Comparison of ENCODE assay signal across 6 cellular contexts in genomic region chr20:20218106-20218505, GRCh38.
A peak's percentile ranks its signal among the peaks of the same experiment; 100 is the strongest.
DNase-seq lines count a peak whose midpoint lies in the region; ATAC-seq and TF ChIP-seq lines count a peak whose summit lies in the region.
"Not testable (repeated sequence)": the region's sequence is repeated elsewhere in the genome, so short reads cannot be mapped to it uniquely, and the experiment has no call there.

No MANE protein-coding gene starts in this region.

- H3K4me2 ChIP-seq in neural progenitor cell = not testable (repeated sequence)

- not testable (repeated sequence) for H3K4me1 Mint-ChIP-seq in endodermal cell
- peaks cover 48 to 50% of the 10 kb centered on the region in 2 donors for H3K4me1 Mint-ChIP-seq in immature natural killer cell
- H3K4me1 Mint-ChIP-seq in natural killer cell treated with Interleukin-12 subunit alpha and Interleukin-12 subunit beta and Interleukin-15 and Interleukin-18, amount 100 ng/mL, for 72 hours (ENCODE audit: low read depth in 2 of 2) = peaks cover 29 to 38% of the 10 kb centered on the region in 2 donors
- H3K4me1 Mint-ChIP-seq in neural progenitor cell = peaks cover 51% of the 10 kb centered on the region

- H3K27ac ChIP-seq in HEK293 (ENCODE audit: extremely low read depth, low read depth, low read length); neural progenitor cell: not testable (repeated sequence)
- H3K27ac ChIP-seq in endodermal cell (ENCODE audit: low read depth, low read length) (peak overlapping the region; percentile 91), gastrocnemius medialis (peak overlapping the region in 3 of 4 donors; percentile 78 to 84 (median 83))

- DNase-seq in endodermal cell; immature natural killer cell; natural killer cell treated with Interleukin-12 subunit alpha and Interleukin-12 subunit beta and Interleukin-15 and Interleukin-18, amount 100 ng/mL, for 72 hours (ENCODE audit: low spot score); neural progenitor cell (ENCODE audit: low spot score); gastrocnemius medialis: not testable (repeated sequence)

- H3F3A ChIP-seq in neural progenitor cell (ENCODE audit: low read depth) = peaks cover 24% of the 10 kb centered on the region

- H3K4me3 Mint-ChIP-seq in endodermal cell, neural progenitor cell: not testable (repeated sequence)
- peak overlapping the region in 1 of 5 donors; percentile 57 for H3K4me3 Mint-ChIP-seq in immature natural killer cell
- peak overlapping the region; percentile 5 for H3K4me3 Mint-ChIP-seq in natural killer cell treated with Interleukin-12 subunit alpha and Interleukin-12 subunit beta and Interleukin-15 and Interleukin-18, amount 100 ng/mL, for 72 hours

- H3K4me3 ChIP-seq in HEK293 (ENCODE audit: low read depth, low read length); endodermal cell (ENCODE audit: low read length); neural progenitor cell; gastrocnemius medialis: not testable (repeated sequence)

- H3K4me1 ChIP-seq in HEK293 (ENCODE audit: control insufficient read depth, insufficient read depth, low read length) (peaks cover 18% of the 10 kb centered on the region), neural progenitor cell (peaks cover 45% of the 10 kb centered on the region), gastrocnemius medialis (peaks cover 30 to 40% of the 10 kb centered on the region in 2 donors)
- H3K4me1 ChIP-seq in endodermal cell (ENCODE audit: control insufficient read depth, insufficient read depth, low read length) = not testable (repeated sequence)

- TF ChIP-seq POLR2A in gastrocnemius medialis (IDR thresholded peaks at IDR 0.05) = not testable (repeated sequence)

- not testable (repeated sequence) for H3K27me3 ChIP-seq in endodermal cell (ENCODE audit: control insufficient read depth, insufficient read depth, low read length, poor library complexity, severe bottlenecking); neural progenitor cell; gastrocnemius medialis

- intact Hi-C loops in gastrocnemius medialis (cut with DNase I; ENCODE audit: low total_unique reads) = loop anchor here (10.0 kb wide), 1 partner anchor 487 kb away; no protein-coding TSS in a partner anchor

- H3K27me3 Mint-ChIP-seq in endodermal cell (ENCODE audit: insufficient read depth); natural killer cell treated with Interleukin-12 subunit alpha and Interleukin-12 subunit beta and Interleukin-15 and Interleukin-18, amount 100 ng/mL, for 72 hours; neural progenitor cell (ENCODE audit: insufficient read depth, low read depth): not testable (repeated sequence)
- H3K27me3 Mint-ChIP-seq in immature natural killer cell (ENCODE audit: low read depth in 3 of 3) = peaks cover 8 to 14% (median 9%) of the 10 kb centered on the region in 3 donors

- not testable (repeated sequence) for H3K36me3 ChIP-seq in HEK293 (ENCODE audit: control insufficient read depth in 2 of 2, insufficient read depth in 1 of 2, low read length in 2 of 2); endodermal cell (ENCODE audit: control insufficient read depth, insufficient read depth, low read length); neural progenitor cell; gastrocnemius medialis

- H3K36me3 Mint-ChIP-seq in endodermal cell (ENCODE audit: low read depth); neural progenitor cell: not testable (repeated sequence)
- peaks cover 10 to 18% (median 11%) of the 10 kb centered on the region in 3 donors for H3K36me3 Mint-ChIP-seq in immature natural killer cell
- peaks cover 15% of the 10 kb centered on the region for H3K36me3 Mint-ChIP-seq in natural killer cell treated with Interleukin-12 subunit alpha and Interleukin-12 subunit beta and Interleukin-15 and Interleukin-18, amount 100 ng/mL, for 72 hours

- ATAC-seq in natural killer cell treated with Interleukin-12 subunit alpha and Interleukin-12 subunit beta and Interleukin-15 and Interleukin-18, amount 100 ng/mL, for 72 hours; gastrocnemius medialis: not testable (repeated sequence)

- H3K9me3 Mint-ChIP-seq in endodermal cell (peaks cover 15% of the 10 kb centered on the region), immature natural killer cell (peaks cover 1 to 18% (median 16%) of the 10 kb centered on the region in 6 donors), neural progenitor cell (peaks cover 12% of the 10 kb centered on the region)
- not testable (repeated sequence) for H3K9me3 Mint-ChIP-seq in natural killer cell treated with Interleukin-12 subunit alpha and Interleukin-12 subunit beta and Interleukin-15 and Interleukin-18, amount 100 ng/mL, for 72 hours

- POLR2A ChIA-PET in HEK293 (lab: Yijun Ruan, JAX) = not testable (repeated sequence)

- 86 to 91% methylated on average over 3 to 4 of the region's 4 CpGs for WGBS in endodermal cell (ENCODE audit: insufficient coverage in 1 of 2, insufficient read length in 1 of 2), 2 experiments

- not testable (repeated sequence) for H3K9ac ChIP-seq in endodermal cell (ENCODE audit: extremely low read depth, low read length, poor library complexity, severe bottlenecking); neural progenitor cell

- not testable (repeated sequence) for H2AFZ ChIP-seq in neural progenitor cell (replicated peaks)

- CTCF ChIA-PET in HEK293 (lab: Yijun Ruan, JAX) = not testable (repeated sequence)

- H3K79me2 ChIP-seq in neural progenitor cell (ENCODE audit: low read depth) = not testable (repeated sequence)

- not testable (repeated sequence) for H3K27ac Mint-ChIP-seq in endodermal cell
- H3K27ac Mint-ChIP-seq in immature natural killer cell = peak overlapping the region; percentile 92 to 99 (median 97)
- H3K27ac Mint-ChIP-seq in natural killer cell treated with Interleukin-12 subunit alpha and Interleukin-12 subunit beta and Interleukin-15 and Interleukin-18, amount 100 ng/mL, for 72 hours = peak overlapping the region; percentile 65 to 71
- peak overlapping the region; percentile 95 for H3K27ac Mint-ChIP-seq in neural progenitor cell

- not testable (repeated sequence) for TF ChIP-seq CTCF in HEK293 (tag by site-specific recombination; IDR thresholded peaks at IDR 0.05); endodermal cell (conservative IDR thresholded peaks at IDR 0.05); neural progenitor cell (IDR thresholded peaks at IDR 0.05); gastrocnemius medialis (IDR thresholded peaks at IDR 0.05 in 4 of 5, conservative IDR thresholded peaks at IDR 0.05 in 1 of 5)

- in situ Hi-C loops in gastrocnemius medialis (cut with MboI; ENCODE audit: low sequenced_read_pairs in 4 of 4) = loop anchor here in 1 of 4 donors (10.0 kb wide), 1 partner anchor 133 kb away; no protein-coding TSS in a partner anchor

- not testable (repeated sequence) for H3K9me3 ChIP-seq in HEK293 (ENCODE audit: control insufficient read depth, insufficient read depth, low read depth, low read length); gastrocnemius medialis
- H3K9me3 ChIP-seq in endodermal cell (ENCODE audit: control insufficient read depth, low read length) (peaks cover 18% of the 10 kb centered on the region), neural progenitor cell (ENCODE audit: low read depth) (peaks cover 14% of the 10 kb centered on the region)

- not testable (repeated sequence) for H4K20me1 ChIP-seq in neural progenitor cell (ENCODE audit: low read depth)

TF ChIP-seq in HEK293, 187 proteins besides CTCF, POLR2A, EP300 and RAD21:
- peak; percentile 69 for TF ChIP-seq SETDB1 (IDR thresholded peaks at IDR 0.05; ENCODE audit: insufficient read length, low read length)
- TF ChIP-seq ZSCAN5A (tag by site-specific recombination; IDR thresholded peaks at IDR 0.05) = 0 out of 2 replicates have a peak, but pooled peaks have one; percentile 52
